8 cellular contexts compared by ENCODE assay signal in the genomic region with DNA sequence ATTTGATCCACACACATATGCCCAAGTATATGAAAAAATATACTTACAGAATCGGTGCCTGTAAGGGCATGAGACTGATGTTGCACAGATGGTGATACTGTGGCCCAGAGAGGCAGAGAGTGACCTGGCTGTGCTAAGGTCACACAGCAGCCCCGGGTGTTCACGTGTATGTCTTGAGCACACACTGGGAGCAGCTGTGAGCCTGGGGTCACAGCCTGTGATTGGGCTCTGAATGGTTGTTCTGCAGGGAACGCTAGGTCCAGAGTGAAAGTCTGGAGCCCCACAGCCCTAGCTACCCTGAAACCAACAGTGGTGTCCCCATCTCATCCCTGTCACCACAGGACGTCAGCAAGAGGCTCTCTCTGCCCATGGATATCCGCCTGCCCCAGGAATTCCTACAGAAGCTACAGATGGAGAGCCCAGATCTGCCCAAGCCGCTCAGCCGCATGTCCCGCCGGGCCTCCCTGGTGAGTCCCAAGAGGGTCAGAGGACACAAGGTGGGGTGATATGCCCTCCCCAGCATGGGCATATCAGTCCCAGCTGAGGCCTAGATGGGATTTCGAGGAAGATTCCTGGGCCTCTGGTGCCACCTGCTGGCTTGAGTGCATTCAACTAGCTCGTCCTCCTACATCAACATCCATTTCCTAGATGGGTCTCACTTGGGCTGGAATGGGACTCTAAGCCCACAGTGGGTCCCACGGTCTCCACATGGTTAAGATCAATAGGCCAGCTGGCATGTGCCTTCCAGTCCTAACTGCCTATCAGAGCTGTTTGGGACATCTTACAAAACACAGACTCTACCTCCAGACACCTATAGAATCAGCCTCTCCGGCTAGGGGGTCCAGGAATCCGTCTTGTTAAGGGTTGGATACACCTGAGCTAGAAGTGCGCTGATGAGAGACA. TPM values are rescaled to one million over a fixed set of nuclear protein-coding genes. Genes with fewer than 3 reads are reported as not detected.
DNase-seq lines count a peak whose midpoint lies in the region; ATAC-seq, FAIRE-seq and TF ChIP-seq lines count a peak whose summit lies in the region.

No MANE protein-coding gene starts in this region.

- H3K27ac ChIP-seq in ascending aorta = no peak overlapping the region
- no peak overlapping the region for H3K27ac ChIP-seq in smooth muscle cell (ENCODE audit: low read depth)

- H3K27me3 ChIP-seq in ascending aorta = no peaks in the 10 kb centered on the region
- H3K27me3 ChIP-seq in smooth muscle cell (ENCODE audit: low read depth) = no peaks in the 10 kb centered on the region

- peaks cover 23% of the 10 kb centered on the region for H4K20me1 ChIP-seq in smooth muscle cell (ENCODE audit: low read depth)

- no peaks in the 10 kb centered on the region for H3K9me3 ChIP-seq in ascending aorta
- H3K9me3 ChIP-seq in smooth muscle cell (replicated peaks; ENCODE audit: low read depth) = no peaks in the 10 kb centered on the region

- TF ChIP-seq POLR2A in GM12891 (IDR thresholded peaks at IDR 0.05; ENCODE audit: low read depth, low read length) = no peak

- no peak overlapping the region for H2AFZ ChIP-seq in smooth muscle cell (ENCODE audit: low read depth)

- ATAC-seq in HG02642 (IDR thresholded peaks at IDR 0.05; ENCODE audit: poor library complexity, unreplicated experiment) = no peak
- no peak for ATAC-seq in GM19467 (IDR thresholded peaks at IDR 0.05; ENCODE audit: unreplicated experiment)

- no peaks in the 10 kb centered on the region for H3F3A ChIP-seq in smooth muscle cell (ENCODE audit: low read depth)

- 62% methylated on average over 16 of the region's 16 CpGs for WGBS in smooth muscle cell (ENCODE audit: low lambda C conversion rate)

- DNase-seq in GM12891 (ENCODE audit: insufficient read length, low spot score) (peak; percentile 70), NCI-H187 (lab: John Stamatoyannopoulos, UW) (peak; percentile 90 to 97), T-helper 9 cell (peak; percentile 72), ascending aorta (ENCODE audit: low spot score in 2 of 2) (peak in 1 of 2 donors; percentile 79), hepatic stellate cell (ENCODE audit: low spot score) (peak; percentile 87), smooth muscle cell (lab: John Stamatoyannopoulos, UW; ENCODE audit: unreplicated experiment) (peak; percentile 19)

- H3K4me2 ChIP-seq in smooth muscle cell = no peak overlapping the region

- H3K4me1 ChIP-seq in ascending aorta (peaks cover under 1 to 5% of the 10 kb centered on the region in 2 donors), smooth muscle cell (ENCODE audit: low read depth) (no peaks in the 10 kb centered on the region)

- peak; percentile 91 for FAIRE-seq in GM12891 (lab: Jason Lieb, UNC)

- peak; percentile 61 to 78 (median 72) for TF ChIP-seq CTCF in ascending aorta (IDR thresholded peaks at IDR 0.05)
- peak; percentile 77 for TF ChIP-seq CTCF in smooth muscle cell (IDR thresholded peaks at IDR 0.05; ENCODE audit: borderline replicate concordance, insufficient read depth, poor library complexity, severe bottlenecking)

- H3K36me3 ChIP-seq in ascending aorta (peaks cover 6 to 26% of the 10 kb centered on the region in 2 donors), smooth muscle cell (ENCODE audit: low read depth) (no peaks in the 10 kb centered on the region)

- intact Hi-C loops in ascending aorta (cut with DNase I) = loop anchor here (1.0 to 2.0 kb wide), 3 partner anchors 36 to 189 kb away; no protein-coding TSS in a partner anchor

- H3K4me3 ChIP-seq in ascending aorta (no peak overlapping the region), smooth muscle cell (no peak overlapping the region)

- H3K79me2 ChIP-seq in smooth muscle cell (ENCODE audit: low read depth) = no peaks in the 10 kb centered on the region

- H3K9ac ChIP-seq in smooth muscle cell (ENCODE audit: low read depth) = no peak overlapping the region

TF ChIP-seq in GM12891, 5 proteins besides CTCF, POLR2A, EP300 and RAD21:
- TF ChIP-seq TAF1 (IDR thresholded peaks at IDR 0.05; ENCODE audit: low read depth, low read length) = no peak
- no peak for TF ChIP-seq POU2F2 (IDR thresholded peaks at IDR 0.05; ENCODE audit: low read depth, low read length)
- TF ChIP-seq SPI1 (IDR thresholded peaks at IDR 0.05; ENCODE audit: low read depth, low read length) = no peak
- no peak for TF ChIP-seq PAX5 (IDR thresholded peaks at IDR 0.05; ENCODE audit: insufficient read depth, low read length, severe bottlenecking)
- TF ChIP-seq POLR2AphosphoS5 (IDR thresholded peaks at IDR 0.05; ENCODE audit: low read depth, low read length) = no peak

RNA-seq across cellular contexts. Expression of a gene that starts 19.7 kb away (rescaled TPM):
- 0.15 TPM for polyA plus RNA-seq in GM12891 (2012; ENCODE audit: low read depth, missing spikeins)
- total RNA-seq in ascending aorta = 70.0 TPM
- total RNA-seq in smooth muscle cell = 3.5 and 6.1 TPM in 2 replicates
- polyA plus RNA-seq in smooth muscle cell = 6.1 and 10.0 TPM in 2 replicates

Comparison
In these comparisons a context has a peak if more than half of its experiments do, and no peak if none do; other contexts are left out.
1. RNA of a gene that starts 19.7 kb away (total RNA-seq): 70.0 TPM in ascending aorta (single experiment); 3.5 to 6.1 TPM in smooth muscle cell; every median in the first group is over 10 times any median in the second.